Comparison of ENCODE assay signal across 8 cellular contexts in genomic region chr19:7159105-7159933, GRCh38.
DNase-seq lines count a peak whose midpoint lies in the region; ATAC-seq and TF ChIP-seq lines count a peak whose summit lies in the region.

No MANE protein-coding gene starts in this region.

- ATAC-seq in activated naive CD8-positive, alpha-beta T cell treated with anti-CD3 and anti-CD28 coated beads, Interleukin-2, amount 50 U/mL, for 24 hours: no peak

- DNase-seq in Daoy (ENCODE audit: low read depth) (peak; percentile 68), NOMO-1 treated with dmso at 0.1 percent for 144 hours (lab: John Stamatoyannopoulos, UW; ENCODE audit: unreplicated experiment) (peak; percentile 69), cardiac muscle cell (ENCODE audit: low read depth in 1 of 2, low spot score in 1 of 2) (peak; percentile 48 to 89), progenitor cell of endocrine pancreas (ENCODE audit: low spot score, unreplicated experiment) (no peak), NCI-H526 treated with DMSO at 0.1 percent for 48 hours (lab: John Stamatoyannopoulos, UW) (no peak)
- DNase-seq in stimulated activated CD4-positive, alpha-beta T cell treated with anti-CD3 and anti-CD28 coated beads, Interleukin-15, amount 100 ng/mL, for 24 hours: no peak
- no peak for DNase-seq in activated naive CD4-positive, alpha-beta T cell treated with anti-CD3 and anti-CD28 coated beads, Interleukin-2, amount 50 U/mL, for 16 hours
- DNase-seq in activated naive CD8-positive, alpha-beta T cell treated with anti-CD3 and anti-CD28 coated beads, Interleukin-2, amount 50 U/mL, for 24 hours: no peak

- H3K4me3 Mint-ChIP-seq in progenitor cell of endocrine pancreas (ENCODE audit: low read depth): no peak overlapping the region
- H3K4me3 Mint-ChIP-seq in activated naive CD8-positive, alpha-beta T cell treated with anti-CD3 and anti-CD28 coated beads, Interleukin-2, amount 50 U/mL, for 24 hours: no peak overlapping the region

- H3K27ac Mint-ChIP-seq in progenitor cell of endocrine pancreas: peak overlapping the region; percentile 41
- H3K27ac Mint-ChIP-seq in activated naive CD8-positive, alpha-beta T cell treated with anti-CD3 and anti-CD28 coated beads, Interleukin-2, amount 50 U/mL, for 24 hours: no peak overlapping the region

- H3K27ac ChIP-seq in cardiac muscle cell: peak overlapping the region; percentile 57

- no peaks in the 10 kb centered on the region for H3K9me3 ChIP-seq in cardiac muscle cell (ENCODE audit: low read depth)

- no peaks in the 10 kb centered on the region for H3K27me3 Mint-ChIP-seq in progenitor cell of endocrine pancreas
- H3K27me3 Mint-ChIP-seq in activated naive CD8-positive, alpha-beta T cell treated with anti-CD3 and anti-CD28 coated beads, Interleukin-2, amount 50 U/mL, for 24 hours: peaks cover 2% of the 10 kb centered on the region

- H3K36me3 Mint-ChIP-seq in progenitor cell of endocrine pancreas (ENCODE audit: insufficient read depth): peaks cover 25% of the 10 kb centered on the region
- no peaks in the 10 kb centered on the region for H3K36me3 Mint-ChIP-seq in activated naive CD8-positive, alpha-beta T cell treated with anti-CD3 and anti-CD28 coated beads, Interleukin-2, amount 50 U/mL, for 24 hours (ENCODE audit: low read depth)

- no peaks in the 10 kb centered on the region for H3K4me1 Mint-ChIP-seq in progenitor cell of endocrine pancreas (ENCODE audit: low read depth)
- no peaks in the 10 kb centered on the region for H3K4me1 Mint-ChIP-seq in activated naive CD8-positive, alpha-beta T cell treated with anti-CD3 and anti-CD28 coated beads, Interleukin-2, amount 50 U/mL, for 24 hours

- H3K9me3 Mint-ChIP-seq in progenitor cell of endocrine pancreas (ENCODE audit: low read depth): no peaks in the 10 kb centered on the region
- no peaks in the 10 kb centered on the region for H3K9me3 Mint-ChIP-seq in activated naive CD8-positive, alpha-beta T cell treated with anti-CD3 and anti-CD28 coated beads, Interleukin-2, amount 50 U/mL, for 24 hours

- TF ChIP-seq CTCF in cardiac muscle cell (IDR thresholded peaks at IDR 0.05; ENCODE audit: low read depth, low read length) (no peak), progenitor cell of endocrine pancreas (IDR thresholded peaks at IDR 0.05; ENCODE audit: unreplicated experiment) (no peak)

- H3K4me3 ChIP-seq in cardiac muscle cell: no peak overlapping the region

- no peaks in the 10 kb centered on the region for H3K4me1 ChIP-seq in cardiac muscle cell (ENCODE audit: low read depth)

- H3K27me3 ChIP-seq in cardiac muscle cell: no peaks in the 10 kb centered on the region

- H3K36me3 ChIP-seq in cardiac muscle cell: peaks cover 6% of the 10 kb centered on the region

Comparison
In these comparisons a context has a peak if more than half of its experiments do, and no peak if none do; other contexts are left out.
1. DNase-seq: peak in Daoy (single experiment), NOMO-1 treated with dmso at 0.1 percent for 144 hours (single experiment) and cardiac muscle cell (2 of 2); none in progenitor cell of endocrine pancreas (single experiment), NCI-H526 treated with DMSO at 0.1 percent for 48 hours (single experiment), stimulated activated CD4-positive, alpha-beta T cell treated with anti-CD3 and anti-CD28 coated beads, Interleukin-15, amount 100 ng/mL, for 24 hours (single experiment), activated naive CD4-positive, alpha-beta T cell treated with anti-CD3 and anti-CD28 coated beads, Interleukin-2, amount 50 U/mL, for 16 hours (single experiment) and activated naive CD8-positive, alpha-beta T cell treated with anti-CD3 and anti-CD28 coated beads, Interleukin-2, amount 50 U/mL, for 24 hours (single experiment).